8 cellular contexts compared by ENCODE assay signal in genomic region chr6:31658983-31659648, GRCh38. TPM values are rescaled to one million over a fixed set of nuclear protein-coding genes. Genes with fewer than 3 reads are reported as not detected.
A peak's percentile ranks its signal among the peaks of the same experiment; 100 is the strongest.
DNase-seq lines count a peak whose midpoint lies in the region; ATAC-seq and TF ChIP-seq lines count a peak whose summit lies in the region.

No MANE protein-coding gene starts in this region.

- peak overlapping the region; percentile 87 for H3K27ac ChIP-seq in stomach smooth muscle (ENCODE audit: low read length)

- peak overlapping the region; percentile 90 for H3K27ac Mint-ChIP-seq in T-helper 2 cell treated with Interferon-gamma antibody and Interleukin-4, amounts not matched to agents 5 μg/mL and 100 μg/mL, for 36 hours
- peak overlapping the region; percentile 93 for H3K27ac Mint-ChIP-seq in activated naive CD8-positive, alpha-beta T cell

- peaks cover 50% of the 10 kb centered on the region for H3K4me1 ChIP-seq in stomach smooth muscle (ENCODE audit: control insufficient read depth, insufficient read depth, low read length)

- H3K36me3 Mint-ChIP-seq in T-helper 2 cell treated with Interferon-gamma antibody and Interleukin-4, amounts not matched to agents 5 μg/mL and 100 μg/mL, for 36 hours (ENCODE audit: low read depth), result peaks cover 59% of the 10 kb centered on the region
- peaks cover 14% of the 10 kb centered on the region for H3K36me3 Mint-ChIP-seq in activated naive CD8-positive, alpha-beta T cell

- no peak for DNase-seq in T-helper 2 cell treated with Interferon-gamma antibody and Interleukin-4, amounts not matched to agents 5 μg/mL and 100 μg/mL, for 36 hours (ENCODE audit: low spot score)
- DNase-seq in T-helper 2 cell (no peak), kidney epithelial cell (ENCODE audit: low read depth) (no peak), omental fat pad (ENCODE audit: low spot score) (no peak), HT-29 (ENCODE audit: low spot score) (no peak), inferior parietal cortex (ENCODE audit: extremely low spot score) (no peak)

- H3K4me1 Mint-ChIP-seq in T-helper 2 cell treated with Interferon-gamma antibody and Interleukin-4, amounts not matched to agents 5 μg/mL and 100 μg/mL, for 36 hours (ENCODE audit: low read depth), result peaks cover 58% of the 10 kb centered on the region
- peaks cover 66% of the 10 kb centered on the region for H3K4me1 Mint-ChIP-seq in activated naive CD8-positive, alpha-beta T cell (ENCODE audit: low read depth)

- no peak for ATAC-seq in omental fat pad (ENCODE audit: low FRiP score)

- peak overlapping the region; percentile 98 for H3K4me3 Mint-ChIP-seq in T-helper 2 cell treated with Interferon-gamma antibody and Interleukin-4, amounts not matched to agents 5 μg/mL and 100 μg/mL, for 36 hours
- H3K4me3 Mint-ChIP-seq in activated naive CD8-positive, alpha-beta T cell, result peak overlapping the region; percentile 94

- H3K27me3 ChIP-seq in kidney epithelial cell (ENCODE audit: control insufficient read depth, insufficient read depth, low read length) (no peaks in the 10 kb centered on the region), stomach smooth muscle (ENCODE audit: control insufficient read depth in 1 of 2, insufficient read depth in 2 of 2, low read length in 2 of 2) (no peaks in the 10 kb centered on the region)

- H3K9me3 ChIP-seq in stomach smooth muscle (ENCODE audit: control insufficient read depth in 2 of 2, low read length in 2 of 2), result no peaks in the 10 kb centered on the region

- H3K9ac ChIP-seq in stomach smooth muscle (ENCODE audit: low read length in 2 of 2), result peak overlapping the region; percentile 93 to 98

- H3K4me3 ChIP-seq in kidney epithelial cell (ENCODE audit: low read depth, low read length) (peak overlapping the region; percentile 77), stomach smooth muscle (ENCODE audit: low read length in 2 of 2) (peak overlapping the region; percentile 96 to 97)

- no peaks in the 10 kb centered on the region for H3K36me3 ChIP-seq in kidney epithelial cell (ENCODE audit: control insufficient read depth, insufficient read depth, low read length)
- peaks cover 0 to 24% of the 10 kb centered on the region in 2 donors for H3K36me3 ChIP-seq in stomach smooth muscle (ENCODE audit: control insufficient read depth in 2 of 2, insufficient read depth in 2 of 2, low read length in 2 of 2)

- no peaks in the 10 kb centered on the region for H3K9me3 Mint-ChIP-seq in T-helper 2 cell treated with Interferon-gamma antibody and Interleukin-4, amounts not matched to agents 5 μg/mL and 100 μg/mL, for 36 hours
- no peaks in the 10 kb centered on the region for H3K9me3 Mint-ChIP-seq in activated naive CD8-positive, alpha-beta T cell (ENCODE audit: low read depth)

- no peaks in the 10 kb centered on the region for H3K27me3 Mint-ChIP-seq in T-helper 2 cell treated with Interferon-gamma antibody and Interleukin-4, amounts not matched to agents 5 μg/mL and 100 μg/mL, for 36 hours (ENCODE audit: low read depth)
- no peaks in the 10 kb centered on the region for H3K27me3 Mint-ChIP-seq in activated naive CD8-positive, alpha-beta T cell

- TF ChIP-seq CTCF in kidney epithelial cell (IDR thresholded peaks at IDR 0.05; ENCODE audit: insufficient read depth, low read length, poor library complexity, severe bottlenecking) (no peak), omental fat pad (IDR thresholded peaks at IDR 0.05) (no peak)

RNA-seq across cellular contexts. Expression of gene C6orf47, which starts 1.5 kb away (rescaled TPM):
- total RNA-seq in kidney epithelial cell, result 19.0 and 24.9 TPM in 2 replicates
- total RNA-seq in omental fat pad, result 10 to 100 TPM; 16.8 to 24.7 (median 21.2) TPM
- 24.7 and 29.1 TPM in 2 replicates for total RNA-seq in HT-29 (2014; rRNA removed; shearing (Covaris generic))

RNA-seq across cellular contexts. Expression of gene APOM, which starts 3.4 kb away (rescaled TPM):
- 1.3 and 1.8 TPM in 2 replicates for total RNA-seq in kidney epithelial cell
- total RNA-seq in omental fat pad, result 1 to 10 TPM; 2.4 to 5.0 (median 3.6) TPM
- total RNA-seq in HT-29 (2014; rRNA removed; shearing (Covaris generic)), result 1.8 and 4.2 TPM in 2 replicates

RNA-seq across cellular contexts. Expression of gene GPANK1, which starts 5.7 kb away (rescaled TPM):
- 17.7 and 22.0 TPM in 2 replicates for total RNA-seq in kidney epithelial cell
- 10 to 100 TPM in 3 of 4 donors, 1 to 10 TPM in 1; 7.1 to 23.6 (median 15.6) TPM for total RNA-seq in omental fat pad
- 11.7 and 17.2 TPM in 2 replicates for total RNA-seq in HT-29 (2014; rRNA removed; shearing (Covaris generic))

RNA-seq across cellular contexts. Expression of gene BAG6, which starts 6.7 kb away (rescaled TPM):
- total RNA-seq in kidney epithelial cell (468 and 473 TPM in 2 replicates), omental fat pad (100 to 1,000 TPM; 137 to 231 (median 157) TPM)
- total RNA-seq in HT-29 (2014; rRNA removed; shearing (Covaris generic)), result 307 and 336 TPM in 2 replicates

RNA-seq across cellular contexts. Expression of gene CSNK2B, which starts 6.8 kb away (rescaled TPM):
- 366 and 405 TPM in 2 replicates for total RNA-seq in kidney epithelial cell
- 100 to 1,000 TPM; 130 to 202 (median 184) TPM for total RNA-seq in omental fat pad
- 219 and 225 TPM in 2 replicates for total RNA-seq in HT-29 (2014; rRNA removed; shearing (Covaris generic))
